ENCODE assay signal across 8 cellular contexts in genomic region chr12:110048242-110049027, GRCh38. TPM values are rescaled to one million over a fixed set of nuclear protein-coding genes. Genes with fewer than 3 reads are reported as not detected.
DNase-seq lines count a peak whose midpoint lies in the region; ATAC-seq and TF ChIP-seq lines count a peak whose summit lies in the region.

Gene C12orf76 (minus strand): TSS chr12:110048522. CDS start chr12:110048495, 27 bp downstream.

- DNase-seq in D341Med (ENCODE audit: low spot score) = peak; percentile 94
- DNase-seq in HuH-7 (ENCODE audit: low spot score) = peak; percentile 89
- peak; percentile 91 for DNase-seq in activated CD8-positive, alpha-beta memory T cell treated with anti-CD3 and anti-CD28 coated beads, Interleukin-2, amount 50 U/mL, for 48 hours
- peak; percentile 96 for DNase-seq in epithelial cell of esophagus (ENCODE audit: low read depth)
- peak; percentile 72 to 82 for DNase-seq in stimulated activated CD8-positive, alpha-beta memory T cell treated with anti-CD3 and anti-CD28 coated beads, Interleukin-4, amount 100 ng/mL, for 1 hour (ENCODE audit: low read depth in 2 of 2, low spot score in 1 of 2)

- peak within 1 kb of the TSS; percentile 100 for H3K4me2 ChIP-seq in OCI-LY3 (ENCODE audit: low read length)

- H3K27ac ChIP-seq in OCI-LY3 (ENCODE audit: low read length) = peak within 1 kb of the TSS; percentile 98

- ATAC-seq in GM21515 (IDR thresholded peaks at IDR 0.05; ENCODE audit: unreplicated experiment) = peak; percentile 97

- peaks cover 40% of the 10 kb centered on the region for H3K79me2 ChIP-seq in OCI-LY3 (ENCODE audit: low read length)

- peak within 1 kb of the TSS; percentile 99 for H3K9ac ChIP-seq in OCI-LY3 (ENCODE audit: low read length)

- H3K36me3 ChIP-seq in OCI-LY3 (replicated peaks; ENCODE audit: low read depth, low read length) = peaks cover 11% of the 10 kb centered on the region

- H3K27me3 ChIP-seq in OCI-LY3 (ENCODE audit: low read depth, low read length) (no peaks in the 10 kb centered on the region), mononuclear cell (ENCODE audit: insufficient read depth, low read length) (no peaks in the 10 kb centered on the region)

- peak within 1 kb of the TSS; percentile 57; the same call in 1 of the 2 replicates for H2AFZ ChIP-seq in OCI-LY3 (ENCODE audit: low read depth, low read length)

- no peaks in the 10 kb centered on the region for H4K20me1 ChIP-seq in OCI-LY3 (ENCODE audit: insufficient read depth, low read length)

- H3K4me1 ChIP-seq in OCI-LY3 (ENCODE audit: low read length) (peaks cover 55% of the 10 kb centered on the region), mononuclear cell (ENCODE audit: insufficient read depth, low read length) (peaks cover 31% of the 10 kb centered on the region)

- H3K9me3 ChIP-seq in OCI-LY3 (ENCODE audit: insufficient read depth, low read length) (no peaks in the 10 kb centered on the region), mononuclear cell (ENCODE audit: low read depth, low read length) (no peaks in the 10 kb centered on the region)

- H3K4me3 ChIP-seq in OCI-LY3 (ENCODE audit: low read length) = peak within 1 kb of the TSS; percentile 92
- peak within 1 kb of the TSS; percentile 82 for H3K4me3 ChIP-seq in epithelial cell of esophagus (ENCODE audit: low read length)
- H3K4me3 ChIP-seq in mononuclear cell (ENCODE audit: low read length) = peak within 1 kb of the TSS; percentile 70

- no peak for TF ChIP-seq CTCF in OCI-LY3 (IDR thresholded peaks at IDR 0.05; ENCODE audit: low read depth, low read length)
- TF ChIP-seq CTCF in epithelial cell of esophagus (IDR thresholded peaks at IDR 0.05; ENCODE audit: insufficient read depth, low read depth, low read length, missing control alignments) = no peak

RNA-seq across cellular contexts. Expression of gene C12orf76, which starts in this region (rescaled TPM):
- total RNA-seq in mononuclear cell = 16.2 TPM

Comparison
In these comparisons a context has a peak if more than half of its experiments do, and no peak if none do; other contexts are left out.
1. Peak in every context shown above with its lines: DNase-seq, ATAC-seq, H3K4me3 ChIP-seq and H3K27ac ChIP-seq.